ENCODE assay signal across 1 cellular context in genomic region chr22:23767673-23768548, GRCh38.
TF ChIP-seq lines count a peak whose summit lies in the region.

Gene CHCHD10, minus strand, starts transcription at chr22:23767972. Its CDS starts 98 bp downstream, at chr22:23767874.

TF ChIP-seq in GM12878, 131 proteins besides CTCF, POLR2A, EP300 and RAD21 (continued from another document):
- TF ChIP-seq E4F1 (IDR thresholded peaks at IDR 0.05; ENCODE audit: borderline replicate concordance, partially characterized antibody), result peak; percentile 42
- no peak; the same call in 1 of the 2 replicates for TF ChIP-seq ZNF207 (IDR thresholded peaks at IDR 0.05; ENCODE audit: borderline replicate concordance)
- TF ChIP-seq SMC3 (IDR thresholded peaks at IDR 0.05; ENCODE audit: borderline replicate concordance, low read length), result peak; percentile 72; the same call in 1 of the 2 replicates
- no peak for TF ChIP-seq FOXK2 (IDR thresholded peaks at IDR 0.05)
- no peak for TF ChIP-seq E2F4 (IDR thresholded peaks at IDR 0.05; ENCODE audit: low read depth, low read length)
- TF ChIP-seq RFX5 (IDR thresholded peaks at IDR 0.05; ENCODE audit: low read depth, low read length), result no peak
- no peak for TF ChIP-seq SP1 (IDR thresholded peaks at IDR 0.05; ENCODE audit: low read depth, low read length)
- no peak; the same call in 1 of the 2 replicates for TF ChIP-seq RUNX3 (IDR thresholded peaks at IDR 0.05; ENCODE audit: low read length)
- peak; percentile 72; the same call in 1 of the 2 replicates for TF ChIP-seq SMARCA5 (IDR thresholded peaks at IDR 0.05)
- TF ChIP-seq SREBF2 (IDR thresholded peaks at IDR 0.05; ENCODE audit: low read length), result no peak
- TF ChIP-seq ZBTB40 (IDR thresholded peaks at IDR 0.05; ENCODE audit: borderline replicate concordance), result no peak
